Comparison of ENCODE assay signal across 12 cellular contexts in the genomic region with DNA sequence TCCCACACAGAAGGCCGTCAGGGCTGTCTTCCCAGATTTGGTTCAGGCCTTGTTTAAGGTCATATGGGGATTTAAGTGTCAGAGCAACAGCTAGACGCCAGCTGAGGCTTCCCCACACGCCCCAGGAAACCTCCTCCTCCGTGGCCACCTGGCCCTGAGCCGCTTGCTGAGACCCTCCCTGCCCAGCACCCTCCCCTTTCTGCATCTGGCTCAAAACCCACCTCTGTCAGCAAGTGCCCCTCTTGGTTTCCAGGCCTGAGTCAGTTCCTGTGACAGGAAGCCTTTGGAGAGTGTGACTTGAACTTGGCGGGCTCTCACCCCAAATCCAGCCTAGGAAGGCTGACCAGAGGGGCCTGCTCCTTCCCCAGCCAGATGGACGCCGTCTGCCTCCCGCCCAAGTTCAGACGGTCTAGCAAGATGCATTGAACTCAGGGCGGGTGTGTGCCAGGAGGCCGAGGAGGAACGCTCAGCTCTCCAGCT. TPM values are rescaled to one million over a fixed set of nuclear protein-coding genes. Genes with fewer than 3 reads are reported as not detected.
A peak's percentile ranks its signal among the peaks of the same experiment; 100 is the strongest.
DNase-seq lines count a peak whose midpoint lies in the region; ATAC-seq and TF ChIP-seq lines count a peak whose summit lies in the region.
"Had no signal": no experiment of that assay in that cellular context is flagged by ENCODE, and none has a peak within 500 bp of the region (broad histone marks: within the 10 kb centered on the region; RNA-seq: fewer than 3 reads in every experiment).

No MANE protein-coding gene starts in this region.

- H3K4me1 ChIP-seq in mammary epithelial cell (ENCODE audit: insufficient read depth, low read length) (peaks cover 22% of the 10 kb centered on the region), right lobe of liver (no peaks in the 10 kb centered on the region), tibial nerve (peaks cover 0 to 27% (median 5%) of the 10 kb centered on the region in 4 donors), foreskin keratinocyte (peaks cover 3% of the 10 kb centered on the region)
- H3K4me1 ChIP-seq: parathyroid adenoma had no signal

- H3K27ac Mint-ChIP-seq in activated CD4-positive, alpha-beta T cell treated with anti-CD3 and anti-CD28 coated beads, Interleukin-2, amount 10 ng/mL, durations not matched to agents 7 days and 5 days, result peak overlapping the region; percentile 60
- H3K27ac Mint-ChIP-seq: IgD-negative memory B cell had no signal

- H3K4me1 Mint-ChIP-seq in activated CD4-positive, alpha-beta T cell treated with anti-CD3 and anti-CD28 coated beads, Interleukin-2, amount 10 ng/mL, durations not matched to agents 7 days and 5 days, result peaks cover 51% of the 10 kb centered on the region

- no peaks in the 10 kb centered on the region for H4K20me1 ChIP-seq in mammary epithelial cell (ENCODE audit: insufficient read depth, low read length)

- no peak overlapping the region for H3K4me3 Mint-ChIP-seq in activated CD4-positive, alpha-beta T cell treated with anti-CD3 and anti-CD28 coated beads, Interleukin-2, amount 10 ng/mL, durations not matched to agents 7 days and 5 days
- H3K4me3 Mint-ChIP-seq: IgD-negative memory B cell had no signal

- no peaks in the 10 kb centered on the region for H3K27me3 Mint-ChIP-seq in activated CD4-positive, alpha-beta T cell treated with anti-CD3 and anti-CD28 coated beads, Interleukin-2, amount 10 ng/mL, durations not matched to agents 7 days and 5 days

- no peaks in the 10 kb centered on the region for H3K79me2 ChIP-seq in mammary epithelial cell (ENCODE audit: insufficient read depth, low read length)
- H3K79me2 ChIP-seq: parathyroid adenoma had no signal

- no peak overlapping the region for H3K4me2 ChIP-seq in mammary epithelial cell (ENCODE audit: insufficient read depth, low read depth, low read length)

- WGBS in mammary epithelial cell (ENCODE audit: low coverage, missing lambda C conversion rate), result 84% methylated on average over 13 of the region's 13 CpGs
- WGBS in right lobe of liver (ENCODE audit: insufficient coverage, low coverage, low lambda C conversion rate, missing lambda C conversion rate), result 0% methylated on average over 1 of the region's 13 CpGs
- WGBS in tibial nerve, 2 donors, result 41 to 46% methylated on average over 12 to 13 of the region's 13 CpGs

- BruUV-seq in mammary epithelial cell (replicated peaks; lab: Mats Ljungman, UMichigan), result no TSS peak

- H3K27ac ChIP-seq in mammary epithelial cell (ENCODE audit: insufficient read depth, low read depth, low read length) (no peak overlapping the region), right lobe of liver (peak overlapping the region; percentile 36 to 70 (median 45)), tibial nerve (peak overlapping the region in 3 of 4 donors; percentile 40 to 55 (median 43)), foreskin keratinocyte (no peak overlapping the region)
- H3K27ac ChIP-seq: parathyroid adenoma had no signal

- H3K36me3 Mint-ChIP-seq in activated CD4-positive, alpha-beta T cell treated with anti-CD3 and anti-CD28 coated beads, Interleukin-2, amount 10 ng/mL, durations not matched to agents 7 days and 5 days (ENCODE audit: low read depth), result no peaks in the 10 kb centered on the region
- H3K36me3 Mint-ChIP-seq: IgD-negative memory B cell had no signal

- no peak for TF ChIP-seq POLR2A in right lobe of liver (IDR thresholded peaks at IDR 0.05)
- TF ChIP-seq POLR2A in tibial nerve (IDR thresholded peaks at IDR 0.05), result no peak

- H3K36me3 ChIP-seq in mammary epithelial cell (ENCODE audit: insufficient read depth, low read length) (no peaks in the 10 kb centered on the region), right lobe of liver (no peaks in the 10 kb centered on the region), tibial nerve (no peaks in the 10 kb centered on the region)

- dilution Hi-C loops in mammary epithelial cell (cut with HindIII; ENCODE audit: low sequenced_read_pairs), result no loop called here

- no peaks in the 10 kb centered on the region for H3K9me3 Mint-ChIP-seq in activated CD4-positive, alpha-beta T cell treated with anti-CD3 and anti-CD28 coated beads, Interleukin-2, amount 10 ng/mL, durations not matched to agents 7 days and 5 days
- H3K9me3 Mint-ChIP-seq: IgD-negative memory B cell had no signal

- no peak for TF ChIP-seq CTCF in mammary epithelial cell (conservative IDR thresholded peaks at IDR 0.05 in 1 of 2, IDR thresholded peaks at IDR 0.05 in 1 of 2; ENCODE audit: extremely low read depth in 1 of 2, insufficient read depth in 1 of 2, low read depth in 1 of 2, low read length in 2 of 2)
- TF ChIP-seq CTCF in right lobe of liver (IDR thresholded peaks at IDR 0.05), result no peak
- TF ChIP-seq CTCF in tibial nerve (IDR thresholded peaks at IDR 0.05), result no peak
- TF ChIP-seq CTCF in foreskin keratinocyte (conservative IDR thresholded peaks at IDR 0.05), result no peak

- in situ Hi-C loops in mammary epithelial cell (cut with MboI; ENCODE audit: low sequenced_read_pairs in 2 of 2) (no loop called here), G401 (cut with HindIII; ENCODE audit: low sequenced_read_pairs) (no loop called here)

- no peak for DNase-seq in activated CD4-positive, alpha-beta T cell treated with anti-CD3 and anti-CD28 coated beads, Interleukin-2, amount 10 ng/mL, durations not matched to agents 7 days and 5 days
- no peak for DNase-seq in activated CD4-positive, alpha-beta T cell treated with anti-CD3 and anti-CD28 coated beads for 4 hours
- no peak for DNase-seq in mammary epithelial cell
- DNase-seq in right lobe of liver, result peak; percentile 54 to 63 (median 63)
- peak in 1 of 2 donors; percentile 19 for DNase-seq in tibial nerve (ENCODE audit: low spot score in 2 of 2)
- DNase-seq in G401 (ENCODE audit: low spot score), result no peak
- no peak for DNase-seq in foreskin keratinocyte
- DNase-seq: effector CD8-positive, alpha-beta T cell had no signal

- ATAC-seq in right lobe of liver, result peak; percentile 55 to 68 (median 62)
- ATAC-seq in HG03175 (IDR thresholded peaks at IDR 0.05; ENCODE audit: unreplicated experiment), result no peak
- ATAC-seq in foreskin keratinocyte, result no peak

- intact Hi-C loops in mammary epithelial cell (cut with micrococcal nuclease) (no loop called here), right lobe of liver (cut with DNase I) (no loop called here)

- H3K27me3 ChIP-seq in mammary epithelial cell (ENCODE audit: insufficient read depth, low read length), result no peaks in the 10 kb centered on the region
- no peaks in the 10 kb centered on the region for H3K27me3 ChIP-seq in right lobe of liver
- no peaks in the 10 kb centered on the region for H3K27me3 ChIP-seq in tibial nerve
- no peaks in the 10 kb centered on the region for H3K27me3 ChIP-seq in foreskin keratinocyte

- H3K9ac ChIP-seq in mammary epithelial cell (ENCODE audit: insufficient read depth, low read length), result no peak overlapping the region
- H3K9ac ChIP-seq: parathyroid adenoma had no signal

- peak in 1 of 2 donors; percentile 41 for TF ChIP-seq EP300 in tibial nerve (IDR thresholded peaks at IDR 0.05)

- CTCF ChIA-PET in activated CD4-positive, alpha-beta T cell treated with anti-CD3 and anti-CD28 coated beads, Interleukin-2, amount 10 ng/mL, durations not matched to agents 7 days and 5 days (lab: Charles Lee), result interaction anchor here (0.9 to 3.8 kb wide), 9 partner anchors 8 to 243 kb away, joined by 3 to 27 read pairs (median 4); no protein-coding TSS in a partner anchor
- CTCF ChIA-PET in mammary epithelial cell (lab: Charles Lee; ENCODE audit: low non-redundant PET), result interaction anchor here (0.6 kb wide), 1 partner anchor 25 kb away, joined by 3 read pairs; no protein-coding TSS in a partner anchor

- POLR2A ChIA-PET in activated CD4-positive, alpha-beta T cell treated with anti-CD3 and anti-CD28 coated beads, Interleukin-2, amount 10 ng/mL, durations not matched to agents 7 days and 5 days (lab: Charles Lee), result interaction anchor here (0.5 to 1.1 kb wide), 2 partner anchors 8 to 19 kb away, joined by 5 to 6 read pairs; no protein-coding TSS in a partner anchor

- H2AFZ ChIP-seq in mammary epithelial cell (ENCODE audit: low read depth, low read length), result peak overlapping the region; percentile 67
- H2AFZ ChIP-seq: parathyroid adenoma had no signal

- H3K4me3 ChIP-seq in mammary epithelial cell (replicated peaks in 1 of 3; ENCODE audit: insufficient read depth in 1 of 3, low read depth in 2 of 3, low read length in 3 of 3) (no peak overlapping the region), right lobe of liver (peak overlapping the region in 1 of 3 donors; percentile 6), tibial nerve (no peak overlapping the region)

- H3K9me3 ChIP-seq in mammary epithelial cell (replicated peaks; ENCODE audit: insufficient read depth, low read length), result no peaks in the 10 kb centered on the region
- H3K9me3 ChIP-seq in right lobe of liver, result no peaks in the 10 kb centered on the region
- H3K9me3 ChIP-seq in tibial nerve, result no peaks in the 10 kb centered on the region

RNA-seq across cellular contexts. Expression of a gene that starts 0.6 kb away (rescaled TPM):
- 1 to 10 TPM in 1 of 2 experiments, under 1 TPM in 1; 0.97 to 1.3 TPM for total RNA-seq in activated CD4-positive, alpha-beta T cell treated with anti-CD3 and anti-CD28 coated beads, Interleukin-2, amount 10 ng/mL, durations not matched to agents 7 days and 5 days
- not detected for total RNA-seq in mammary epithelial cell
- 0.11 TPM for polyA plus RNA-seq in mammary epithelial cell
- polyA minus RNA-seq in mammary epithelial cell, result not detected
- 10 to 100 TPM in 5 of 6 experiments, 1 to 10 TPM in 1; 9.3 to 13.7 (median 11.4) TPM for total RNA-seq in right lobe of liver
- 1 to 10 TPM in 2 of 4 donors, under 1 TPM in 2; 0.39 to 1.8 (median 0.96) TPM for total RNA-seq in tibial nerve
- total RNA-seq in G401 (2014; rRNA removed; shearing (Covaris generic)), result not detected in 2 replicates
- total RNA-seq in foreskin keratinocyte, result not detected in 2 replicates
- polyA plus RNA-seq in foreskin keratinocyte, result 0.15 and 0.27 TPM in 2 replicates
- polyA plus RNA-seq: BJ, IgD-negative memory B cell had no signal

RNA-seq across cellular contexts. Expression of a gene that starts 27.0 kb away (rescaled TPM):
- under 1 TPM; 0.02 to 0.25 TPM for total RNA-seq in activated CD4-positive, alpha-beta T cell treated with anti-CD3 and anti-CD28 coated beads, Interleukin-2, amount 10 ng/mL, durations not matched to agents 7 days and 5 days
- total RNA-seq in mammary epithelial cell (not detected), right lobe of liver (under 1 TPM in 5 of 6 experiments, not detected in 1; 0.06 to 0.92 (median 0.22) TPM), tibial nerve (1 to 10 TPM in 1 of 4 donors, under 1 TPM in 3; 0.20 to 1.1 (median 0.36) TPM), foreskin keratinocyte (not detected in 2 replicates)
- polyA plus RNA-seq in mammary epithelial cell (0.01 TPM), foreskin keratinocyte (not detected in 2 replicates)
- polyA minus RNA-seq in mammary epithelial cell, result not detected
- total RNA-seq in G401 (2014; rRNA removed; shearing (Covaris generic)), result not detected in 2 replicates
- polyA plus RNA-seq: BJ, IgD-negative memory B cell had no signal

RNA-seq across cellular contexts. Expression of a gene that starts 52.5 kb away (rescaled TPM):
- total RNA-seq in activated CD4-positive, alpha-beta T cell treated with anti-CD3 and anti-CD28 coated beads, Interleukin-2, amount 10 ng/mL, durations not matched to agents 7 days and 5 days, result not detected
- total RNA-seq in mammary epithelial cell (under 1 TPM in 1 of 2 donors, not detected in 1; 0.21 TPM), right lobe of liver (10 to 100 TPM in 2 of 6 experiments, 1 to 10 TPM in 4; 4.9 to 14.4 (median 8.9) TPM), tibial nerve (10 to 100 TPM; 29.4 to 74.1 (median 65.7) TPM), foreskin keratinocyte (not detected in 2 replicates)
- polyA plus RNA-seq in mammary epithelial cell (0.35 TPM), foreskin keratinocyte (0.09 and 0.16 TPM in 2 replicates)
- not detected for polyA minus RNA-seq in mammary epithelial cell
- total RNA-seq in G401 (2014; rRNA removed; shearing (Covaris generic)), result not detected in 2 replicates
- polyA plus RNA-seq: BJ, IgD-negative memory B cell had no signal

Comparison
In these comparisons a context has a peak if more than half of its experiments do, and no peak if none do; other contexts are left out.
1. DNase-seq: peak in right lobe of liver (3 of 3); none in activated CD4-positive, alpha-beta T cell treated with anti-CD3 and anti-CD28 coated beads, Interleukin-2, amount 10 ng/mL, durations not matched to agents 7 days and 5 days (single experiment), activated CD4-positive, alpha-beta T cell treated with anti-CD3 and anti-CD28 coated beads for 4 hours (0 of 2), mammary epithelial cell (single experiment), G401 (single experiment) and foreskin keratinocyte (0 of 2).
2. H3K27ac ChIP-seq: peak in right lobe of liver (3 of 3) and tibial nerve (3 of 4); none in mammary epithelial cell (single experiment) and foreskin keratinocyte (single experiment).
3. ATAC-seq: peak in right lobe of liver (4 of 4); none in HG03175 (single experiment) and foreskin keratinocyte (single experiment).